ENCODE assay signal across 19 cellular contexts in the genomic region with DNA sequence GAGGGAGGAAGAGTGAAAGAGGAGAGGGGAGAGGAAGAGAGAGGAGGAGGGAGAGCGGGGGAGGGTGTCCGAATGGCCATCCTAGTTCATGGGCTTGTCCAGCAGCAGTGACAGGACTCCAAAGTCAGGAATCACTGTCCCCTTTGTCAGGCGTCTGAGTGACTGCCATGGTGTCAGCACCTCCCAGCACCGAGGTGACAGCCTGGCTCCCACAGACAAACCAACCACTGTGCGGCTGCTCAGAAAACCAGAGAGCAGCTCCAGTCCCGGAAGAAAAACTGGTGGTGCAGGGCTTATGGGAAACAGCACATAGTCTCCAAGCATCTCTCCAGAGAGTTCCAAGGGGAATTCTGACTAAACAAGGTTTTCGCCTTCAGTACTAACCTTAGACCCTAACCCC.
"Had no signal": no experiment of that assay in that cellular context is flagged by ENCODE, and none has a peak within 500 bp of the region (broad histone marks: within the 10 kb centered on the region; RNA-seq: fewer than 3 reads in every experiment).

No MANE protein-coding gene starts in this region.

- H3K4me3 ChIP-seq: heart left ventricle, left lung, stomach, thyroid gland had no signal

- H3K36me3 ChIP-seq: brain microvascular endothelial cell, heart left ventricle, left lung, stomach, thyroid gland had no signal

- ATAC-seq: effector memory CD8-positive, alpha-beta T cell; heart left ventricle; left lung; natural killer cell; WTC11 had no signal

- H3K9me3 Mint-ChIP-seq: activated naive CD4-positive, alpha-beta T cell treated with anti-CD3 and anti-CD28 coated beads, Interleukin-2, amount 50 U/mL, for 24 hours; activated T-cell treated with anti-CD3 and anti-CD28 coated beads, Interleukin-2, amount 50 U/mL, for 24 hours; dendritic cell treated with granulocyte-macrophage colony-stimulating factor and Interleukin-4, amounts not matched to agents 40 ng/mL and 50 ng/mL, for 4 days; natural killer cell had no signal

- H3K4me3 Mint-ChIP-seq: activated CD4-positive, alpha-beta memory T cell treated with anti-CD3 and anti-CD28 coated beads, Interleukin-2, amount 10 ng/mL, durations not matched to agents 7 days and 5 days; activated naive CD4-positive, alpha-beta T cell treated with anti-CD3 and anti-CD28 coated beads, Interleukin-2, amount 50 U/mL, for 24 hours; activated T-cell treated with anti-CD3 and anti-CD28 coated beads, Interleukin-2, amount 50 U/mL, for 24 hours; dendritic cell treated with granulocyte-macrophage colony-stimulating factor and Interleukin-4, amounts not matched to agents 40 ng/mL and 50 ng/mL, for 4 days; effector memory CD8-positive, alpha-beta T cell; natural killer cell; WTC11 had no signal

- DNase-seq: activated CD4-positive, alpha-beta memory T cell treated with anti-CD3 and anti-CD28 coated beads, Interleukin-2, amount 10 ng/mL, durations not matched to agents 7 days and 5 days; activated CD4-positive, alpha-beta T cell treated with anti-CD3 and anti-CD28 coated beads for 4 hours; activated effector memory CD4-positive, alpha-beta T cell treated with anti-CD3 and anti-CD28 coated beads, Interleukin-2, amount 50 U/mL, for 16 hours; activated T-cell treated with anti-CD3 and anti-CD28 coated beads, Interleukin-2, amount 50 U/mL, for 24 hours; brain microvascular endothelial cell; effector memory CD8-positive, alpha-beta T cell; foreskin melanocyte; heart left ventricle; left lung; mammary epithelial cell; natural killer cell; stimulated activated CD4-positive, alpha-beta T cell treated with anti-CD3 and anti-CD28 coated beads, Interleukin-1b, Interleukin-23, amount 100 ng/mL, for 48 hours; stomach; T-helper 2 cell; thyroid gland had no signal

- H3K36me3 Mint-ChIP-seq: activated naive CD4-positive, alpha-beta T cell treated with anti-CD3 and anti-CD28 coated beads, Interleukin-2, amount 50 U/mL, for 24 hours; natural killer cell had no signal

- H3K9me3 ChIP-seq: thyroid gland had no signal

- H3K27me3 ChIP-seq: brain microvascular endothelial cell, thyroid gland had no signal

- H3K27ac Mint-ChIP-seq: activated CD4-positive, alpha-beta memory T cell treated with anti-CD3 and anti-CD28 coated beads, Interleukin-2, amount 10 ng/mL, durations not matched to agents 7 days and 5 days; activated naive CD4-positive, alpha-beta T cell treated with anti-CD3 and anti-CD28 coated beads, Interleukin-2, amount 50 U/mL, for 24 hours; activated T-cell treated with anti-CD3 and anti-CD28 coated beads, Interleukin-2, amount 50 U/mL, for 24 hours; dendritic cell treated with granulocyte-macrophage colony-stimulating factor and Interleukin-4, amounts not matched to agents 40 ng/mL and 50 ng/mL, for 4 days; effector memory CD8-positive, alpha-beta T cell; natural killer cell; WTC11 had no signal

- H3K4me1 Mint-ChIP-seq: activated CD4-positive, alpha-beta memory T cell treated with anti-CD3 and anti-CD28 coated beads, Interleukin-2, amount 10 ng/mL, durations not matched to agents 7 days and 5 days; activated naive CD4-positive, alpha-beta T cell treated with anti-CD3 and anti-CD28 coated beads, Interleukin-2, amount 50 U/mL, for 24 hours; natural killer cell; WTC11 had no signal

- H3K27ac ChIP-seq: brain microvascular endothelial cell, epithelial cell of prostate, heart left ventricle, left lung, stomach, thyroid gland had no signal

- H3K4me1 ChIP-seq: heart left ventricle, left lung, stomach, thyroid gland had no signal

- H3K27me3 Mint-ChIP-seq: activated CD4-positive, alpha-beta memory T cell treated with anti-CD3 and anti-CD28 coated beads, Interleukin-2, amount 10 ng/mL, durations not matched to agents 7 days and 5 days; activated naive CD4-positive, alpha-beta T cell treated with anti-CD3 and anti-CD28 coated beads, Interleukin-2, amount 50 U/mL, for 24 hours had no signal
